In genomic region chr4:37450309-37450708, GRCh38 we compare ENCODE assay signal across 24 cellular contexts.
"Had no signal": no experiment of that assay in that cellular context is flagged by ENCODE, and none has a peak within 500 bp of the region (broad histone marks: within the 10 kb centered on the region; RNA-seq: fewer than 3 reads in every experiment).

No MANE protein-coding gene starts in this region.

- DNase-seq: colonic mucosa; cortex of kidney; dermis blood vessel endothelial cell; dorsolateral prefrontal cortex; effector CD4-positive, alpha-beta T cell; effector CD8-positive, alpha-beta T cell; effector memory CD4-positive, alpha-beta T cell; effector memory CD8-positive, alpha-beta T cell; endodermal cell; erythroblast; esophagus squamous epithelium; foreskin fibroblast; foreskin keratinocyte; gastrocnemius medialis; glutamatergic neuron; head of caudate nucleus; heart left ventricle; heart right ventricle had no signal

- ATAC-seq: effector memory CD8-positive, alpha-beta T cell; esophagus mucosa; foreskin keratinocyte; gastrocnemius medialis; gastroesophageal sphincter; heart left ventricle; heart right ventricle had no signal

- FAIRE-seq: colon, endometrium, endothelial cell of umbilical vein, frontal cortex had no signal
